In the genomic region with DNA sequence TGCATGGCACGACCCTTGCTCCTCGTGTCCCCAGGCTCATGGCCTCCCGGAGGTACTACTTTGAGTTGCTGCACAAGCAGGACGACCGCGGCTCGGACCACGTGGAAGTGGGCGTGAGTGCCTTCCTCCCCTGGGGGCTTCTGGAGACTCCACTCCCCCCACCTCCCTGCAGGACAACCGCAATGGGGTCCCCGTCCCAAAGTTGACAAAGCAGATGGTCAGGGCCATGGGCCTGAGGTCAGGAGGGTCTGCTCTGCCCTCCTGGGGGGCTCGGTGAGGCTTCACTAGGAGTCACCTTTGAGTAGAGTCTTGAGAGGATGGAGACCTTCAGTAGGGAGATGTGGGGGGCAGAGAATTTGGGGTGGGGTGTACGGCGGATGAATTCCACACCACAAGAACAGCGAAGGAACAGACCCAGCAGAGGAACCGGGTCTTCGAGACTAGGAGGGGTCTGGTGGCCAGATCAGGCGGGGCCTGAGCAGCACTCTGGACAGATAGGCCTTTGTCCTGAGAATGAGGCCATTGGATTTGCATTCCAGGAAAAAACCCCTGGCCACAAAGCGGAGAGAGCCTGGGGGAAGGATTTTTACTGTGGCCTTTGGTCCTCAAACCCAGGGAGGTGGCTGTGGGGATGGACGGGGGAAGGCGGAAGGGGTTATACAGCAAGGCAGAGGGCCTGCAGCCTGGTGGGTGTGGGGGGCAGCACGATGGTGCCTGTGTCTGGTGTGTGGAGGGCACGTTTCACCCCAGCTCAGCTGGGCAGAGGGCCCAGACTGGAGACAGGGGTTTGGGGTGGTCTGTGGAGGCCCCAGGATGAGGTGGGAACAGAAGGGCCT, we compare ENCODE assay signal across 1 cellular context.
TF ChIP-seq lines count a peak whose summit lies in the region.

No MANE protein-coding gene starts in this region.

TF ChIP-seq in HepG2, 621 proteins besides CTCF, POLR2A, EP300 and RAD21 (continued from another document and continues in another):
- TF ChIP-seq ZNF264 (CRISPR knock-in tag; IDR thresholded peaks at IDR 0.05) = no peak
- TF ChIP-seq ZKSCAN1 (IDR thresholded peaks at IDR 0.05; ENCODE audit: low read length) = no peak
- TF ChIP-seq, protein P1, sequence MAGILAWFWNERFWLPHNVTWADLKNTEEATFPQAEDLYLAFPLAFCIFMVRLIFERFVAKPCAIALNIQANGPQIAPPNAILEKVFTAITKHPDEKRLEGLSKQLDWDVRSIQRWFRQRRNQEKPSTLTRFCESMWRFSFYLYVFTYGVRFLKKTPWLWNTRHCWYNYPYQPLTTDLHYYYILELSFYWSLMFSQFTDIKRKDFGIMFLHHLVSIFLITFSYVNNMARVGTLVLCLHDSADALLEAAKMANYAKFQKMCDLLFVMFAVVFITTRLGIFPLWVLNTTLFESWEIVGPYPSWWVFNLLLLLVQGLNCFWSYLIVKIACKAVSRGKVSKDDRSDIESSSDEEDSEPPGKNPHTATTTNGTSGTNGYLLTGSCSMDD (CRISPR knock-in tag; IDR thresholded peaks at IDR 0.05) = no peak
- no peak for TF ChIP-seq ZNF567 (CRISPR knock-in tag; IDR thresholded peaks at IDR 0.05; ENCODE audit: borderline replicate concordance)
- no peak for TF ChIP-seq TCF7L2 (IDR thresholded peaks at IDR 0.05; ENCODE audit: low read depth, low read length)
- no peak; the same call in 1 of the 2 replicates for TF ChIP-seq UBTF (CRISPR knock-in tag; IDR thresholded peaks at IDR 0.05)
- TF ChIP-seq, protein P2, sequence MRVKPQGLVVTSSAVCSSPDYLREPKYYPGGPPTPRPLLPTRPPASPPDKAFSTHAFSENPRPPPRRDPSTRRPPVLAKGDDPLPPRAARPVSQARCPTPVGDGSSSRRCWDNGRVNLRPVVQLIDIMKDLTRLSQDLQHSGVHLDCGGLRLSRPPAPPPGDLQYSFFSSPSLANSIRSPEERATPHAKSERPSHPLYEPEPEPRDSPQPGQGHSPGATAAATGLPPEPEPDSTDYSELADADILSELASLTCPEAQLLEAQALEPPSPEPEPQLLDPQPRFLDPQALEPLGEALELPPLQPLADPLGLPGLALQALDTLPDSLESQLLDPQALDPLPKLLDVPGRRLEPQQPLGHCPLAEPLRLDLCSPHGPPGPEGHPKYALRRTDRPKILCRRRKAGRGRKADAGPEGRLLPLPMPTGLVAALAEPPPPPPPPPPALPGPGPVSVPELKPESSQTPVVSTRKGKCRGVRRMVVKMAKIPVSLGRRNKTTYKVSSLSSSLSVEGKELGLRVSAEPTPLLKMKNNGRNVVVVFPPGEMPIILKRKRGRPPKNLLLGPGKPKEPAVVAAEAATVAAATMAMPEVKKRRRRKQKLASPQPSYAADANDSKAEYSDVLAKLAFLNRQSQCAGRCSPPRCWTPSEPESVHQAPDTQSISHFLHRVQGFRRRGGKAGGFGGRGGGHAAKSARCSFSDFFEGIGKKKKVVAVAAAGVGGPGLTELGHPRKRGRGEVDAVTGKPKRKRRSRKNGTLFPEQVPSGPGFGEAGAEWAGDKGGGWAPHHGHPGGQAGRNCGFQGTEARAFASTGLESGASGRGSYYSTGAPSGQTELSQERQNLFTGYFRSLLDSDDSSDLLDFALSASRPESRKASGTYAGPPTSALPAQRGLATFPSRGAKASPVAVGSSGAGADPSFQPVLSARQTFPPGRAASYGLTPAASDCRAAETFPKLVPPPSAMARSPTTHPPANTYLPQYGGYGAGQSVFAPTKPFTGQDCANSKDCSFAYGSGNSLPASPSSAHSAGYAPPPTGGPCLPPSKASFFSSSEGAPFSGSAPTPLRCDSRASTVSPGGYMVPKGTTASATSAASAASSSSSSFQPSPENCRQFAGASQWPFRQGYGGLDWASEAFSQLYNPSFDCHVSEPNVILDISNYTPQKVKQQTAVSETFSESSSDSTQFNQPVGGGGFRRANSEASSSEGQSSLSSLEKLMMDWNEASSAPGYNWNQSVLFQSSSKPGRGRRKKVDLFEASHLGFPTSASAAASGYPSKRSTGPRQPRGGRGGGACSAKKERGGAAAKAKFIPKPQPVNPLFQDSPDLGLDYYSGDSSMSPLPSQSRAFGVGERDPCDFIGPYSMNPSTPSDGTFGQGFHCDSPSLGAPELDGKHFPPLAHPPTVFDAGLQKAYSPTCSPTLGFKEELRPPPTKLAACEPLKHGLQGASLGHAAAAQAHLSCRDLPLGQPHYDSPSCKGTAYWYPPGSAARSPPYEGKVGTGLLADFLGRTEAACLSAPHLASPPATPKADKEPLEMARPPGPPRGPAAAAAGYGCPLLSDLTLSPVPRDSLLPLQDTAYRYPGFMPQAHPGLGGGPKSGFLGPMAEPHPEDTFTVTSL (CRISPR knock-in tag; IDR thresholded peaks at IDR 0.05; ENCODE audit: borderline replicate concordance) = no peak
- no peak for TF ChIP-seq HMG20B (CRISPR knock-in tag; conservative IDR thresholded peaks at IDR 0.05)
- TF ChIP-seq TP53 (CRISPR knock-in tag; conservative IDR thresholded peaks at IDR 0.05) = no peak
- no peak for TF ChIP-seq NFIB (CRISPR knock-in tag; IDR thresholded peaks at IDR 0.05; ENCODE audit: borderline replicate concordance)
- no peak for TF ChIP-seq RCOR2 (CRISPR knock-in tag; IDR thresholded peaks at IDR 0.05)
- TF ChIP-seq MLXIP (CRISPR knock-in tag; IDR thresholded peaks at IDR 0.05; ENCODE audit: borderline replicate concordance) = no peak
- no peak for TF ChIP-seq FOXK2 (IDR thresholded peaks at IDR 0.05)
- TF ChIP-seq MED13 (CRISPR knock-in tag; IDR thresholded peaks at IDR 0.05) = no peak
- no peak for TF ChIP-seq ZNF761 (CRISPR knock-in tag; conservative IDR thresholded peaks at IDR 0.05)
- TF ChIP-seq GATA4 (IDR thresholded peaks at IDR 0.05; ENCODE audit: borderline replicate concordance, low read depth) = no peak
- no peak for TF ChIP-seq MBD4 (IDR thresholded peaks at IDR 0.05; ENCODE audit: borderline replicate concordance, low read length)
- no peak for TF ChIP-seq KLF12 (CRISPR knock-in tag; IDR thresholded peaks at IDR 0.05; ENCODE audit: borderline replicate concordance)
- TF ChIP-seq HNRNPL (IDR thresholded peaks at IDR 0.05; ENCODE audit: low read depth, low read length) = no peak
- TF ChIP-seq ZNF275 (CRISPR knock-in tag; IDR thresholded peaks at IDR 0.05; ENCODE audit: borderline replicate concordance) = no peak
- TF ChIP-seq REXO4 (CRISPR knock-in tag; IDR thresholded peaks at IDR 0.05; ENCODE audit: borderline replicate concordance) = no peak
- TF ChIP-seq THRA (CRISPR knock-in tag; IDR thresholded peaks at IDR 0.05; ENCODE audit: borderline replicate concordance) = no peak
- no peak for TF ChIP-seq ZNF891 (CRISPR knock-in tag; IDR thresholded peaks at IDR 0.05)
- no peak for TF ChIP-seq ZNF34 (CRISPR knock-in tag; IDR thresholded peaks at IDR 0.05; ENCODE audit: borderline replicate concordance)
- TF ChIP-seq ZNF790 (CRISPR knock-in tag; IDR thresholded peaks at IDR 0.05; ENCODE audit: borderline replicate concordance) = no peak
- TF ChIP-seq KMT2B (CRISPR knock-in tag; IDR thresholded peaks at IDR 0.05) = 0 out of 2 replicates have a peak, but pooled peaks have one; percentile 17
- TF ChIP-seq, protein P3, sequence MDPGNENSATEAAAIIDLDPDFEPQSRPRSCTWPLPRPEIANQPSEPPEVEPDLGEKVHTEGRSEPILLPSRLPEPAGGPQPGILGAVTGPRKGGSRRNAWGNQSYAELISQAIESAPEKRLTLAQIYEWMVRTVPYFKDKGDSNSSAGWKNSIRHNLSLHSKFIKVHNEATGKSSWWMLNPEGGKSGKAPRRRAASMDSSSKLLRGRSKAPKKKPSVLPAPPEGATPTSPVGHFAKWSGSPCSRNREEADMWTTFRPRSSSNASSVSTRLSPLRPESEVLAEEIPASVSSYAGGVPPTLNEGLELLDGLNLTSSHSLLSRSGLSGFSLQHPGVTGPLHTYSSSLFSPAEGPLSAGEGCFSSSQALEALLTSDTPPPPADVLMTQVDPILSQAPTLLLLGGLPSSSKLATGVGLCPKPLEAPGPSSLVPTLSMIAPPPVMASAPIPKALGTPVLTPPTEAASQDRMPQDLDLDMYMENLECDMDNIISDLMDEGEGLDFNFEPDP (CRISPR knock-in tag; conservative IDR thresholded peaks at IDR 0.05) = 0 out of 2 replicates have a peak, but pooled peaks have one; percentile 92
- TF ChIP-seq NFE2L2 (IDR thresholded peaks at IDR 0.05; ENCODE audit: low read length) = no peak
- TF ChIP-seq SNAPC4 (CRISPR knock-in tag; IDR thresholded peaks at IDR 0.05) = no peak
- TF ChIP-seq CREB1 (IDR thresholded peaks at IDR 0.05) = no peak
- TF ChIP-seq CREB1 (CRISPR knock-in tag; IDR thresholded peaks at IDR 0.05) = no peak
- no peak for TF ChIP-seq ZNF724P (CRISPR knock-in tag; IDR thresholded peaks at IDR 0.05; ENCODE audit: borderline replicate concordance)
- TF ChIP-seq ZNF746 (CRISPR knock-in tag; IDR thresholded peaks at IDR 0.05) = peak; percentile 95; the same call in 1 of the 2 replicates
- 0 out of 2 replicates have a peak, but pooled peaks have one; percentile 37 for TF ChIP-seq NKX3-1 (CRISPR knock-in tag; IDR thresholded peaks at IDR 0.05)
